22 cellular contexts compared by ENCODE assay signal in the genomic region with DNA sequence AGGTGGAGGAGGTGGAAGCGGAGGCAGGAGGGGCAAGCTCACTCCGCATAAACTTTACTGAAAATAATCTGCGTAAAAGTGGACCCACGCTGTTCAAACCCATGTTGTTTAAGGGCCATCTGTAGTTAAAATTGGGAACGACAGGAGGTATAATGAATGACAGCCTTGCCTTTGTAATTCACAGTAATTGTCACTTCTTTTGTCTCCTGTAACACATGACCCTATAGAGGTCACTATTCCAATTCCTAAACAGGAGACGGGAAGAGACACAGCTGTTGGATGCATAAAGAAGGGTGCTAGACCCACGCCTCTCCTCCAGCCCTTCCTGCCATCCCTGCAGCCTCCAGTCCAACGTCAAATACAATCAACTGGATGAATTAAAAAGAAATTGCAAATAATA.
DNase-seq lines count a peak whose midpoint lies in the region; TF ChIP-seq lines count a peak whose summit lies in the region.
"Had no signal": no experiment of that assay in that cellular context is flagged by ENCODE, and none has a peak within 500 bp of the region (broad histone marks: within the 10 kb centered on the region; RNA-seq: fewer than 3 reads in every experiment).

No MANE protein-coding gene starts in this region.

- no peaks in the 10 kb centered on the region for H3K9me3 ChIP-seq in SJCRH30 (replicated peaks)
- H3K9me3 ChIP-seq: Peyer's patch had no signal

- H3K4me1 ChIP-seq in SJCRH30: no peaks in the 10 kb centered on the region
- H3K4me1 ChIP-seq: Peyer's patch had no signal

- no peak overlapping the region for H3K27ac ChIP-seq in SJCRH30
- H3K27ac ChIP-seq: C4-2B, Peyer's patch, SK-N-MC had no signal

- H3K27me3 ChIP-seq in H7 (ENCODE audit: control insufficient read depth, insufficient read depth, low read length) (no peaks in the 10 kb centered on the region), SJCRH30 (no peaks in the 10 kb centered on the region)
- H3K27me3 ChIP-seq: Peyer's patch had no signal

- H3K36me3 ChIP-seq in H7 (replicated peaks; ENCODE audit: control insufficient read depth, insufficient read depth, low read length) (no peaks in the 10 kb centered on the region), SJCRH30 (no peaks in the 10 kb centered on the region)

- DNase-seq in H7: peak; percentile 49
- DNase-seq in NCI-H146 treated with DMSO at 0.1 percent for 48 hours (lab: John Stamatoyannopoulos, UW; ENCODE audit: unreplicated experiment): peak; percentile 99
- peak; percentile 96 for DNase-seq in NCI-H748 (lab: John Stamatoyannopoulos, UW; ENCODE audit: unreplicated experiment)
- peak; percentile 61 for DNase-seq in retina
- no peak for DNase-seq in NCI-H2029 treated with DMSO at 0.1 percent for 48 hours (lab: John Stamatoyannopoulos, UW)
- no peak for DNase-seq in GM10266 (ENCODE audit: extremely low spot score)
- no peak for DNase-seq in SJCRH30
- DNase-seq: CD8-positive, alpha-beta T cell; DMS79 treated with DMSO at 0.1 percent for 48 hours; GF-D8; GOT3; HCEC 1CT; KBM-7; MV-4-11; NCI-H1105; NCI-H187; NCI-H524; OCI-M1; Peyer's patch; SHP77 treated with DMSO at 0.1 percent for 48 hours had no signal

- TF ChIP-seq CTCF in GM10266 (IDR thresholded peaks at IDR 0.05; ENCODE audit: control insufficient read depth, insufficient read depth, low read depth, missing control alignments): no peak

- no peak overlapping the region for H3K4me3 ChIP-seq in H7 (ENCODE audit: insufficient read depth, low read depth, low read length)
- H3K4me3 ChIP-seq in SJCRH30: no peak overlapping the region
- H3K4me3 ChIP-seq: Peyer's patch, SK-N-MC had no signal

Comparison
In these comparisons a context has a peak if more than half of its experiments do, and no peak if none do; other contexts are left out.
1. DNase-seq: peak in H7 (single experiment), NCI-H146 treated with DMSO at 0.1 percent for 48 hours (single experiment), NCI-H748 (single experiment) and retina (single experiment); none in NCI-H2029 treated with DMSO at 0.1 percent for 48 hours (single experiment), GM10266 (single experiment) and SJCRH30 (0 of 2).